ENCODE assay signal across 1 cellular context in the genomic region with DNA sequence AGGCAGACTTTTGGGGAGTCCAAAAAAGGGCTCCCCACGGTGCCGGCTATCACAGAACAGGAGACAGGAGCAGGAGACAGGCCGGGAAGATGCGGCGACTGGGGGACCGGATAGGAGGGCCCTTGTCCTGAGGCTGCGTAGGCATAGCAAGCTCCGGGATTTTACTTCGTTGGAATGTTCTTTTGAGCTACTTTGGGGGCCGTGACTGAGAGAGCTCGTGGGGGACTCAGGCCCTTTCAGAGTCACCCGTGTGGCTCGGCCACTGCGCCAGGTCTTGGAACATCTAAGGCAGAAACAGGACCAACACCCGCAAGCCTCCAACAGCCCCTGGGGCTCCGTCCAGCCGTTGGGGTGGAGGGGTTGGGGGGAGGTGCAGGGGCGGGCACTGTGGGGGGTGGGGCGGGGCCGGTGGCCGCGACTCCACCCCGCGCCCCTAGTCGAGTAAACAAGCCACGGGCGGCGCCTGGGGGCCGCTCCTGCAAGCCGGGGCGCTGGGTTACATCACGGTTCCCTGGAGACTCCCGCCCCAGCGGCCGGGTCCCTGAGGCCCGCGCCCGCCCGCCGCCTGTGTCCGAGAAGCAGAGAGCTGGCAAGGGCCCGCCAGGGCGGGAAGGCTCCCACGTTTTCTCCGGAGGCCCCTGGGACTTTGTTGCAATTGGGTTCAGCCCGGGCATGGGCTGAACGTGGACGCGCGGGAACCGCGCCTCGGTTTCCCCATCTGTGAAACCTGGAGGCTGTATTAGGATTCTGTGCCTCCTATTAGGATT.
TF ChIP-seq lines count a peak whose summit lies in the region.

No MANE protein-coding gene starts in this region.

TF ChIP-seq in HepG2, 621 proteins besides CTCF, POLR2A, EP300 and RAD21 (continued from another document):
- peak; percentile 9; the same call in 1 of the 2 replicates for TF ChIP-seq ZNF331 (CRISPR knock-in tag; IDR thresholded peaks at IDR 0.05)
- peak; percentile 55; the same call in 1 of the 2 replicates for TF ChIP-seq ZNF556 (CRISPR knock-in tag; IDR thresholded peaks at IDR 0.05; ENCODE audit: borderline replicate concordance)
- TF ChIP-seq ZFY (CRISPR knock-in tag; IDR thresholded peaks at IDR 0.05), result peak; percentile 69
- TF ChIP-seq, protein P1, sequence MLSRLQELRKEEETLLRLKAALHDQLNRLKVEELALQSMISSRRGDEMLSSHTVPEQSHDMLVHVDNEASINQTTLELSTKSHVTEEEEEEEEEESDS (CRISPR knock-in tag; IDR thresholded peaks at IDR 0.05; ENCODE audit: borderline replicate concordance), result no peak
- TF ChIP-seq CBX2 (IDR thresholded peaks at IDR 0.05; ENCODE audit: low read depth, low read length), result no peak
- TF ChIP-seq CBX2 (CRISPR knock-in tag; IDR thresholded peaks at IDR 0.05; ENCODE audit: low read depth), result no peak
- no peak for TF ChIP-seq RBM39 (IDR thresholded peaks at IDR 0.05; ENCODE audit: low read depth, low read length, poor library complexity, severe bottlenecking)
- no peak for TF ChIP-seq ATRX (CRISPR knock-in tag; IDR thresholded peaks at IDR 0.05; ENCODE audit: borderline replicate concordance)
- TF ChIP-seq HOXA3 (CRISPR knock-in tag; IDR thresholded peaks at IDR 0.05), result 0 out of 2 replicates have a peak, but pooled peaks have one; percentile 31
- TF ChIP-seq, protein P2, sequence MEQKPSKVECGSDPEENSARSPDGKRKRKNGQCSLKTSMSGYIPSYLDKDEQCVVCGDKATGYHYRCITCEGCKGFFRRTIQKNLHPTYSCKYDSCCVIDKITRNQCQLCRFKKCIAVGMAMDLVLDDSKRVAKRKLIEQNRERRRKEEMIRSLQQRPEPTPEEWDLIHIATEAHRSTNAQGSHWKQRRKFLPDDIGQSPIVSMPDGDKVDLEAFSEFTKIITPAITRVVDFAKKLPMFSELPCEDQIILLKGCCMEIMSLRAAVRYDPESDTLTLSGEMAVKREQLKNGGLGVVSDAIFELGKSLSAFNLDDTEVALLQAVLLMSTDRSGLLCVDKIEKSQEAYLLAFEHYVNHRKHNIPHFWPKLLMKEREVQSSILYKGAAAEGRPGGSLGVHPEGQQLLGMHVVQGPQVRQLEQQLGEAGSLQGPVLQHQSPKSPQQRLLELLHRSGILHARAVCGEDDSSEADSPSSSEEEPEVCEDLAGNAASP (CRISPR knock-in tag; IDR thresholded peaks at IDR 0.05; ENCODE audit: borderline replicate concordance), result no peak
- no peak for TF ChIP-seq ZNF7 (CRISPR knock-in tag; IDR thresholded peaks at IDR 0.05)
- peak; percentile 32; the same call in 1 of the 2 replicates for TF ChIP-seq HDAC1 (CRISPR knock-in tag; IDR thresholded peaks at IDR 0.05)
- 0 out of 2 replicates have a peak, but pooled peaks have one; percentile 3 for TF ChIP-seq CEBPB (IDR thresholded peaks at IDR 0.05; ENCODE audit: borderline replicate concordance, low read depth, low read length)
- peak; percentile 63; the same call in 1 of the 2 replicates for TF ChIP-seq GABPB1 (CRISPR knock-in tag; IDR thresholded peaks at IDR 0.05)
- TF ChIP-seq, protein P3, sequence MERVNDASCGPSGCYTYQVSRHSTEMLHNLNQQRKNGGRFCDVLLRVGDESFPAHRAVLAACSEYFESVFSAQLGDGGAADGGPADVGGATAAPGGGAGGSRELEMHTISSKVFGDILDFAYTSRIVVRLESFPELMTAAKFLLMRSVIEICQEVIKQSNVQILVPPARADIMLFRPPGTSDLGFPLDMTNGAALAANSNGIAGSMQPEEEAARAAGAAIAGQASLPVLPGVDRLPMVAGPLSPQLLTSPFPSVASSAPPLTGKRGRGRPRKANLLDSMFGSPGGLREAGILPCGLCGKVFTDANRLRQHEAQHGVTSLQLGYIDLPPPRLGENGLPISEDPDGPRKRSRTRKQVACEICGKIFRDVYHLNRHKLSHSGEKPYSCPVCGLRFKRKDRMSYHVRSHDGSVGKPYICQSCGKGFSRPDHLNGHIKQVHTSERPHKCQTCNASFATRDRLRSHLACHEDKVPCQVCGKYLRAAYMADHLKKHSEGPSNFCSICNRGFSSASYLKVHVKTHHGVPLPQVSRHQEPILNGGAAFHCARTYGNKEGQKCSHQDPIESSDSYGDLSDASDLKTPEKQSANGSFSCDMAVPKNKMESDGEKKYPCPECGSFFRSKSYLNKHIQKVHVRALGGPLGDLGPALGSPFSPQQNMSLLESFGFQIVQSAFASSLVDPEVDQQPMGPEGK (CRISPR knock-in tag; IDR thresholded peaks at IDR 0.05), result peak; percentile 92
- TF ChIP-seq SP5 (CRISPR knock-in tag; IDR thresholded peaks at IDR 0.05; ENCODE audit: borderline replicate concordance, low read depth), result peak; percentile 87
- TF ChIP-seq ZNF713 (CRISPR knock-in tag; IDR thresholded peaks at IDR 0.05), result 0 out of 2 replicates have a peak, but pooled peaks have one; percentile 28
- 0 out of 2 replicates have a peak, but pooled peaks have one; percentile 57 for TF ChIP-seq ZNF543 (CRISPR knock-in tag; IDR thresholded peaks at IDR 0.05)
- TF ChIP-seq, protein P4, sequence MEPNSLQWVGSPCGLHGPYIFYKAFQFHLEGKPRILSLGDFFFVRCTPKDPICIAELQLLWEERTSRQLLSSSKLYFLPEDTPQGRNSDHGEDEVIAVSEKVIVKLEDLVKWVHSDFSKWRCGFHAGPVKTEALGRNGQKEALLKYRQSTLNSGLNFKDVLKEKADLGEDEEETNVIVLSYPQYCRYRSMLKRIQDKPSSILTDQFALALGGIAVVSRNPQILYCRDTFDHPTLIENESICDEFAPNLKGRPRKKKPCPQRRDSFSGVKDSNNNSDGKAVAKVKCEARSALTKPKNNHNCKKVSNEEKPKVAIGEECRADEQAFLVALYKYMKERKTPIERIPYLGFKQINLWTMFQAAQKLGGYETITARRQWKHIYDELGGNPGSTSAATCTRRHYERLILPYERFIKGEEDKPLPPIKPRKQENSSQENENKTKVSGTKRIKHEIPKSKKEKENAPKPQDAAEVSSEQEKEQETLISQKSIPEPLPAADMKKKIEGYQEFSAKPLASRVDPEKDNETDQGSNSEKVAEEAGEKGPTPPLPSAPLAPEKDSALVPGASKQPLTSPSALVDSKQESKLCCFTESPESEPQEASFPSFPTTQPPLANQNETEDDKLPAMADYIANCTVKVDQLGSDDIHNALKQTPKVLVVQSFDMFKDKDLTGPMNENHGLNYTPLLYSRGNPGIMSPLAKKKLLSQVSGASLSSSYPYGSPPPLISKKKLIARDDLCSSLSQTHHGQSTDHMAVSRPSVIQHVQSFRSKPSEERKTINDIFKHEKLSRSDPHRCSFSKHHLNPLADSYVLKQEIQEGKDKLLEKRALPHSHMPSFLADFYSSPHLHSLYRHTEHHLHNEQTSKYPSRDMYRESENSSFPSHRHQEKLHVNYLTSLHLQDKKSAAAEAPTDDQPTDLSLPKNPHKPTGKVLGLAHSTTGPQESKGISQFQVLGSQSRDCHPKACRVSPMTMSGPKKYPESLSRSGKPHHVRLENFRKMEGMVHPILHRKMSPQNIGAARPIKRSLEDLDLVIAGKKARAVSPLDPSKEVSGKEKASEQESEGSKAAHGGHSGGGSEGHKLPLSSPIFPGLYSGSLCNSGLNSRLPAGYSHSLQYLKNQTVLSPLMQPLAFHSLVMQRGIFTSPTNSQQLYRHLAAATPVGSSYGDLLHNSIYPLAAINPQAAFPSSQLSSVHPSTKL (CRISPR knock-in tag; IDR thresholded peaks at IDR 0.05), result peak; percentile 50; the same call in 1 of the 2 replicates
- TF ChIP-seq ZNF660 (CRISPR knock-in tag; IDR thresholded peaks at IDR 0.05; ENCODE audit: borderline replicate concordance, low read depth), result no peak
- peak; percentile 33 for TF ChIP-seq YY1 (IDR thresholded peaks at IDR 0.05; ENCODE audit: insufficient read depth, insufficient replicate concordance, low read depth, low read length)
- TF ChIP-seq MED1 (CRISPR knock-in tag; IDR thresholded peaks at IDR 0.05), result peak; percentile 20; the same call in 1 of the 2 replicates
- TF ChIP-seq, protein P5, sequence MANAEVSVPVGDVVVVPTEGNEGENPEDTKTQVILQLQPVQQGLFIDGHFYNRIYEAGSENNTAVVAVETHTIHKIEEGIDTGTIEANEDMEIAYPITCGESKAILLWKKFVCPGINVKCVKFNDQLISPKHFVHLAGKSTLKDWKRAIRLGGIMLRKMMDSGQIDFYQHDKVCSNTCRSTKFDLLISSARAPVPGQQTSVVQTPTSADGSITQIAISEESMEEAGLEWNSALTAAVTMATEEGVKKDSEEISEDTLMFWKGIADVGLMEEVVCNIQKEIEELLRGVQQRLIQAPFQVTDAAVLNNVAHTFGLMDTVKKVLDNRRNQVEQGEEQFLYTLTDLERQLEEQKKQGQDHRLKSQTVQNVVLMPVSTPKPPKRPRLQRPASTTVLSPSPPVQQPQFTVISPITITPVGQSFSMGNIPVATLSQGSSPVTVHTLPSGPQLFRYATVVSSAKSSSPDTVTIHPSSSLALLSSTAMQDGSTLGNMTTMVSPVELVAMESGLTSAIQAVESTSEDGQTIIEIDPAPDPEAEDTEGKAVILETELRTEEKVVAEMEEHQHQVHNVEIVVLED (CRISPR knock-in tag; IDR thresholded peaks at IDR 0.05; ENCODE audit: borderline replicate concordance), result 0 out of 2 replicates have a peak, but pooled peaks have one; percentile 8
- 0 out of 2 replicates have a peak, but pooled peaks have one; percentile 14 for TF ChIP-seq ZNF766 (CRISPR knock-in tag; IDR thresholded peaks at IDR 0.05; ENCODE audit: borderline replicate concordance)
- TF ChIP-seq ZNF136 (CRISPR knock-in tag; IDR thresholded peaks at IDR 0.05; ENCODE audit: low read depth), result no peak
- TF ChIP-seq, protein P6, sequence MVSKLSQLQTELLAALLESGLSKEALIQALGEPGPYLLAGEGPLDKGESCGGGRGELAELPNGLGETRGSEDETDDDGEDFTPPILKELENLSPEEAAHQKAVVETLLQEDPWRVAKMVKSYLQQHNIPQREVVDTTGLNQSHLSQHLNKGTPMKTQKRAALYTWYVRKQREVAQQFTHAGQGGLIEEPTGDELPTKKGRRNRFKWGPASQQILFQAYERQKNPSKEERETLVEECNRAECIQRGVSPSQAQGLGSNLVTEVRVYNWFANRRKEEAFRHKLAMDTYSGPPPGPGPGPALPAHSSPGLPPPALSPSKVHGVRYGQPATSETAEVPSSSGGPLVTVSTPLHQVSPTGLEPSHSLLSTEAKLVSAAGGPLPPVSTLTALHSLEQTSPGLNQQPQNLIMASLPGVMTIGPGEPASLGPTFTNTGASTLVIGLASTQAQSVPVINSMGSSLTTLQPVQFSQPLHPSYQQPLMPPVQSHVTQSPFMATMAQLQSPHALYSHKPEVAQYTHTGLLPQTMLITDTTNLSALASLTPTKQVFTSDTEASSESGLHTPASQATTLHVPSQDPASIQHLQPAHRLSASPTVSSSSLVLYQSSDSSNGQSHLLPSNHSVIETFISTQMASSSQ (IDR thresholded peaks at IDR 0.05; ENCODE audit: low read depth), result no peak
- TF ChIP-seq, protein P6 (CRISPR knock-in tag; IDR thresholded peaks at IDR 0.05; ENCODE audit: borderline replicate concordance), result 0 out of 2 replicates have a peak, but pooled peaks have one; percentile 41
- TF ChIP-seq TCF7L2 (IDR thresholded peaks at IDR 0.05; ENCODE audit: low read depth, low read length), result no peak
- TF ChIP-seq ZNF746 (CRISPR knock-in tag; IDR thresholded peaks at IDR 0.05), result 0 out of 2 replicates have a peak, but pooled peaks have one; percentile 21
- peak; percentile 46; the same call in 1 of the 2 replicates for TF ChIP-seq AHR (CRISPR knock-in tag; IDR thresholded peaks at IDR 0.05)
- peak; percentile 37; the same call in 1 of the 2 replicates for TF ChIP-seq TAF1 (CRISPR knock-in tag; IDR thresholded peaks at IDR 0.05)
- TF ChIP-seq NKX3-1 (CRISPR knock-in tag; IDR thresholded peaks at IDR 0.05), result no peak
- TF ChIP-seq, protein P7, sequence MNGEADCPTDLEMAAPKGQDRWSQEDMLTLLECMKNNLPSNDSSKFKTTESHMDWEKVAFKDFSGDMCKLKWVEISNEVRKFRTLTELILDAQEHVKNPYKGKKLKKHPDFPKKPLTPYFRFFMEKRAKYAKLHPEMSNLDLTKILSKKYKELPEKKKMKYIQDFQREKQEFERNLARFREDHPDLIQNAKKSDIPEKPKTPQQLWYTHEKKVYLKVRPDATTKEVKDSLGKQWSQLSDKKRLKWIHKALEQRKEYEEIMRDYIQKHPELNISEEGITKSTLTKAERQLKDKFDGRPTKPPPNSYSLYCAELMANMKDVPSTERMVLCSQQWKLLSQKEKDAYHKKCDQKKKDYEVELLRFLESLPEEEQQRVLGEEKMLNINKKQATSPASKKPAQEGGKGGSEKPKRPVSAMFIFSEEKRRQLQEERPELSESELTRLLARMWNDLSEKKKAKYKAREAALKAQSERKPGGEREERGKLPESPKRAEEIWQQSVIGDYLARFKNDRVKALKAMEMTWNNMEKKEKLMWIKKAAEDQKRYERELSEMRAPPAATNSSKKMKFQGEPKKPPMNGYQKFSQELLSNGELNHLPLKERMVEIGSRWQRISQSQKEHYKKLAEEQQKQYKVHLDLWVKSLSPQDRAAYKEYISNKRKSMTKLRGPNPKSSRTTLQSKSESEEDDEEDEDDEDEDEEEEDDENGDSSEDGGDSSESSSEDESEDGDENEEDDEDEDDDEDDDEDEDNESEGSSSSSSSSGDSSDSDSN (CRISPR knock-in tag; IDR thresholded peaks at IDR 0.05), result peak; percentile 83
- TF ChIP-seq, protein P8, sequence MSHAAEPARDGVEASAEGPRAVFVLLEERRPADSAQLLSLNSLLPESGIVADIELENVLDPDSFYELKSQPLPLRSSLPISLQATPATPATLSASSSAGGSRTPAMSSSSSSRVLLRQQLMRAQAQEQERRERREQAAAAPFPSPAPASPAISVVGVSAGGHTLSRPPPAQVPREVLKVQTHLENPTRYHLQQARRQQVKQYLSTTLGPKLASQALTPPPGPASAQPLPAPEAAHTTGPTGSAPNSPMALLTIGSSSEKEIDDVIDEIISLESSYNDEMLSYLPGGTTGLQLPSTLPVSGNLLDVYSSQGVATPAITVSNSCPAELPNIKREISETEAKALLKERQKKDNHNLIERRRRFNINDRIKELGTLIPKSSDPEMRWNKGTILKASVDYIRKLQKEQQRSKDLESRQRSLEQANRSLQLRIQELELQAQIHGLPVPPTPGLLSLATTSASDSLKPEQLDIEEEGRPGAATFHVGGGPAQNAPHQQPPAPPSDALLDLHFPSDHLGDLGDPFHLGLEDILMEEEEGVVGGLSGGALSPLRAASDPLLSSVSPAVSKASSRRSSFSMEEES (CRISPR knock-in tag; IDR thresholded peaks at IDR 0.05), result no peak
- TF ChIP-seq SOX13 (IDR thresholded peaks at IDR 0.05), result no peak
- TF ChIP-seq SOX13 (CRISPR knock-in tag; conservative IDR thresholded peaks at IDR 0.05 in 1 of 2, IDR thresholded peaks at IDR 0.05 in 1 of 2), result peak in 1 of 2 experiments; percentile 60; a peak in 1 of 4 replicates
